Comparison of ENCODE assay signal across 22 cellular contexts in genomic region chr1:229303855-229304254, GRCh38.
"Had no signal": no experiment of that assay in that cellular context is flagged by ENCODE, and none has a peak within 500 bp of the region (broad histone marks: within the 10 kb centered on the region; RNA-seq: fewer than 3 reads in every experiment).

No MANE protein-coding gene starts in this region.

- H3K27me3 Mint-ChIP-seq: activated CD4-positive, alpha-beta memory T cell treated with anti-CD3 and anti-CD28 coated beads for 36 hours; activated naive CD8-positive, alpha-beta T cell treated with anti-CD3 and anti-CD28 coated beads for 36 hours; naive B cell; stimulated activated naive B cell treated with anti-CD40 and anti-IgM and Interleukin-4, amounts not matched to agents 10 μg/mL and 1 μg/mL and 100 μg/mL, for 72 hours had no signal

- DNase-seq: activated CD4-positive, alpha-beta memory T cell treated with anti-CD3 and anti-CD28 coated beads for 36 hours; activated CD4-positive, alpha-beta T cell treated with anti-CD3 and anti-CD28 coated beads for 1 hour; activated naive CD4-positive, alpha-beta T cell; activated naive CD8-positive, alpha-beta T cell treated with anti-CD3 and anti-CD28 coated beads for 36 hours; activated T-cell treated with anti-CD3 and anti-CD28 coated beads, Interleukin-2, amount 50 U/mL, for 1 hour; colonic mucosa; glutamatergic neuron; immature natural killer cell; lower lobe of right lung; naive B cell; sigmoid colon; stimulated activated CD4-positive, alpha-beta T cell treated with anti-CD3 and anti-CD28 coated beads, Interleukin-2, amount 100 ng/mL, for 48 hours; stimulated activated CD8-positive, alpha-beta memory T cell treated with anti-CD3 and anti-CD28 coated beads, Interleukin-4, amount 100 ng/mL, for 48 hours; stimulated activated naive B cell treated with anti-CD40 and anti-IgM and Interleukin-4, amounts not matched to agents 10 μg/mL and 1 μg/mL and 100 μg/mL, for 72 hours; T-helper 9 cell; transverse colon had no signal

- ATAC-seq: left lobe of liver; lower lobe of right lung; stimulated activated naive B cell treated with anti-CD40 and anti-IgM and Interleukin-4, amounts not matched to agents 10 μg/mL and 1 μg/mL and 100 μg/mL, for 72 hours had no signal

- H3K9me3 Mint-ChIP-seq: activated CD4-positive, alpha-beta memory T cell treated with anti-CD3 and anti-CD28 coated beads for 36 hours; activated naive CD8-positive, alpha-beta T cell treated with anti-CD3 and anti-CD28 coated beads for 36 hours; activated T-helper 2 cell treated with anti-CD3 and anti-CD28 coated beads, Interferon-gamma antibody, Interleukin-2, Interleukin-4, amounts not matched to agents 10 μg/mL and 5 μg/mL and 100 μg/mL, durations not matched to agents 14 hours and 24 hours and 36 hours; immature natural killer cell; naive B cell; neural progenitor cell; stimulated activated naive B cell treated with anti-CD40 and anti-IgM and Interleukin-4, amounts not matched to agents 10 μg/mL and 1 μg/mL and 100 μg/mL, for 72 hours had no signal

- H3K4me1 Mint-ChIP-seq: naive B cell; neural progenitor cell; stimulated activated naive B cell treated with anti-CD40 and anti-IgM and Interleukin-4, amounts not matched to agents 10 μg/mL and 1 μg/mL and 100 μg/mL, for 72 hours had no signal

- FAIRE-seq: bronchial epithelial cell, frontal cortex, urothelium cell line had no signal

- H3K4me3 Mint-ChIP-seq: activated CD4-positive, alpha-beta memory T cell treated with anti-CD3 and anti-CD28 coated beads for 36 hours; activated naive CD8-positive, alpha-beta T cell treated with anti-CD3 and anti-CD28 coated beads for 36 hours; naive B cell; neural progenitor cell; stimulated activated naive B cell treated with anti-CD40 and anti-IgM and Interleukin-4, amounts not matched to agents 10 μg/mL and 1 μg/mL and 100 μg/mL, for 72 hours had no signal

- H3K27ac Mint-ChIP-seq: activated CD4-positive, alpha-beta memory T cell treated with anti-CD3 and anti-CD28 coated beads for 36 hours; activated T-helper 2 cell treated with anti-CD3 and anti-CD28 coated beads, Interferon-gamma antibody, Interleukin-2, Interleukin-4, amounts not matched to agents 10 μg/mL and 5 μg/mL and 100 μg/mL, durations not matched to agents 14 hours and 24 hours and 36 hours; neural progenitor cell; stimulated activated naive B cell treated with anti-CD40 and anti-IgM and Interleukin-4, amounts not matched to agents 10 μg/mL and 1 μg/mL and 100 μg/mL, for 72 hours had no signal
